Comparison of ENCODE assay signal across 12 cellular contexts in genomic region chr7:30524545-30524944, GRCh38.
"Had no signal": no experiment of that assay in that cellular context is flagged by ENCODE, and none has a peak within 500 bp of the region (broad histone marks: within the 10 kb centered on the region; RNA-seq: fewer than 3 reads in every experiment).

No MANE protein-coding gene starts in this region.

- ATAC-seq: activated naive CD4-positive, alpha-beta T cell treated with anti-CD3 and anti-CD28 coated beads, Interleukin-2, amount 50 U/mL, for 72 hours had no signal

- H3K4me3 ChIP-seq: lung had no signal

- DNase-seq: activated CD4-positive, alpha-beta T cell treated with anti-CD3 and anti-CD28 coated beads, Interleukin-2, amount 50 U/mL, for 4 hours; activated effector memory CD4-positive, alpha-beta T cell treated with anti-CD3 and anti-CD28 coated beads, Interleukin-2, amount 50 U/mL, for 16 hours; activated T-cell treated with anti-CD3 and anti-CD28 coated beads, Interleukin-2, amount 50 U/mL, for 24 hours; amniotic stem cell; cerebellar nuclear complex; dermis blood vessel endothelial cell; hippocampal formation; stimulated activated CD4-positive, alpha-beta T cell treated with anti-CD3 and anti-CD28 coated beads, Interleukin-15, amount 100 ng/mL, for 24 hours; stimulated activated CD4-positive, alpha-beta T cell treated with anti-CD3 and anti-CD28 coated beads, Interleukin-4, amount 100 ng/mL, for 24 hours; T-helper 1 cell had no signal
